Comparison of ENCODE assay signal across 19 cellular contexts in genomic region chr5:87102841-87103240, GRCh38.
"Had no signal": no experiment of that assay in that cellular context is flagged by ENCODE, and none has a peak within 500 bp of the region (broad histone marks: within the 10 kb centered on the region; RNA-seq: fewer than 3 reads in every experiment).

No MANE protein-coding gene starts in this region.

- ATAC-seq: gastroesophageal sphincter; naive thymus-derived CD8-positive, alpha-beta T cell; pancreas; right cardiac atrium; upper lobe of right lung had no signal

- H3K4me1 ChIP-seq: colonic mucosa, esophagus squamous epithelium, gastroesophageal sphincter, neural progenitor cell, pancreas, tibial artery, upper lobe of right lung, vagina had no signal

- H3K9me3 ChIP-seq: colonic mucosa, esophagus squamous epithelium, gastroesophageal sphincter, pancreas, tibial artery, upper lobe of right lung, vagina had no signal

- H3K36me3 ChIP-seq: colonic mucosa, esophagus squamous epithelium, gastroesophageal sphincter, neural progenitor cell, pancreas, tibial artery, upper lobe of right lung, vagina had no signal

- H3K27ac Mint-ChIP-seq: neural progenitor cell; progenitor cell of endocrine pancreas; stimulated activated naive CD8-positive, alpha-beta T cell treated with anti-CD3 and anti-CD28 coated beads, Interleukin-15, Interleukin-2, amounts not matched to agents 100 ng/mL and 50 ng/mL, for 24 hours had no signal

- H3K27ac ChIP-seq: colonic mucosa, esophagus squamous epithelium, gastroesophageal sphincter, hepatocyte, neural progenitor cell, pancreas, tibial artery, upper lobe of right lung, vagina had no signal

- H3K36me3 Mint-ChIP-seq: naive thymus-derived CD8-positive, alpha-beta T cell; neural progenitor cell had no signal

- H3K79me2 ChIP-seq: hepatocyte had no signal

- DNase-seq: dermis blood vessel endothelial cell; esophagus squamous epithelium; foreskin fibroblast; mesendoderm; naive thymus-derived CD8-positive, alpha-beta T cell; nucleus accumbens; pancreas; right cardiac atrium; small intestine; stimulated activated CD4-positive, alpha-beta T cell treated with anti-CD3 and anti-CD28 coated beads, Interleukin-2, amount 100 ng/mL, for 48 hours; tibial artery; upper lobe of right lung had no signal

- H2AFZ ChIP-seq: hepatocyte, neural progenitor cell had no signal

- H3K4me3 ChIP-seq: colonic mucosa, esophagus squamous epithelium, gastroesophageal sphincter, hepatocyte, neural progenitor cell, pancreas, tibial artery, upper lobe of right lung, vagina had no signal

- H3K4me3 Mint-ChIP-seq: neural progenitor cell; stimulated activated naive CD8-positive, alpha-beta T cell treated with anti-CD3 and anti-CD28 coated beads, Interleukin-15, Interleukin-2, amounts not matched to agents 100 ng/mL and 50 ng/mL, for 24 hours had no signal

- H3K27me3 Mint-ChIP-seq: naive thymus-derived CD8-positive, alpha-beta T cell; progenitor cell of endocrine pancreas; stimulated activated naive CD8-positive, alpha-beta T cell treated with anti-CD3 and anti-CD28 coated beads, Interleukin-15, Interleukin-2, amounts not matched to agents 100 ng/mL and 50 ng/mL, for 24 hours had no signal

- H3K4me2 ChIP-seq: hepatocyte, neural progenitor cell had no signal
